17 cellular contexts compared by ENCODE assay signal in genomic region chr1:89919174-89919573, GRCh38.
A peak's percentile ranks its signal among the peaks of the same experiment; 100 is the strongest.
DNase-seq lines count a peak whose midpoint lies in the region; ATAC-seq and TF ChIP-seq lines count a peak whose summit lies in the region.
"Had no signal": no experiment of that assay in that cellular context is flagged by ENCODE, and none has a peak within 500 bp of the region (broad histone marks: within the 10 kb centered on the region; RNA-seq: fewer than 3 reads in every experiment).

No MANE protein-coding gene starts in this region.

- H3K4me1 ChIP-seq in HUES6 (ENCODE audit: control insufficient read depth, insufficient read depth, low read length) (peaks cover 25% of the 10 kb centered on the region), mesendoderm (ENCODE audit: control insufficient read depth, low read depth, low read length) (peaks cover 2% of the 10 kb centered on the region)

- H3K9ac ChIP-seq in HUES6 (ENCODE audit: low read length) (no peak overlapping the region), mesendoderm (ENCODE audit: low read length) (no peak overlapping the region)

- no peak overlapping the region for H3K23ac ChIP-seq in mesendoderm (ENCODE audit: low read length)

- H3K27me3 Mint-ChIP-seq in T-helper 17 cell (no peaks in the 10 kb centered on the region), type B pancreatic cell (no peaks in the 10 kb centered on the region)
- H3K27me3 Mint-ChIP-seq in activated naive CD8-positive, alpha-beta T cell treated with anti-CD3 and anti-CD28 coated beads for 36 hours, result no peaks in the 10 kb centered on the region
- H3K27me3 Mint-ChIP-seq: B cell had no signal

- H3K9me3 Mint-ChIP-seq in type B pancreatic cell, result peaks cover 6% of the 10 kb centered on the region
- H3K9me3 Mint-ChIP-seq in activated naive CD8-positive, alpha-beta T cell treated with anti-CD3 and anti-CD28 coated beads for 36 hours, result peaks cover 7% of the 10 kb centered on the region
- H3K9me3 Mint-ChIP-seq: CD8-positive, alpha-beta T cell had no signal

- H3K4me3 ChIP-seq in HUES6 (ENCODE audit: low read depth, low read length) (no peak overlapping the region), mesendoderm (ENCODE audit: low read length) (no peak overlapping the region)
- H3K4me3 ChIP-seq: SK-N-MC had no signal

- H4K8ac ChIP-seq in mesendoderm (ENCODE audit: low read depth, low read length), result no peak overlapping the region

- H3K4me2 ChIP-seq in mesendoderm (ENCODE audit: low read length), result no peak overlapping the region

- H3K56ac ChIP-seq in mesendoderm (ENCODE audit: low read length), result no peak overlapping the region

- peaks cover 10% of the 10 kb centered on the region for H3K9me3 ChIP-seq in HUES6 (ENCODE audit: control insufficient read depth, insufficient read depth, low read depth, low read length)
- no peaks in the 10 kb centered on the region for H3K9me3 ChIP-seq in T-helper 17 cell (ENCODE audit: control insufficient read depth, low read length, poor library complexity, severe bottlenecking)

- ATAC-seq in T-helper 17 cell (no peak), GM21529 (IDR thresholded peaks at IDR 0.05; ENCODE audit: unreplicated experiment) (no peak)
- ATAC-seq: CD8-positive, alpha-beta T cell; HepG2 had no signal

- peaks cover 19% of the 10 kb centered on the region for H3K4me1 Mint-ChIP-seq in T-helper 17 cell
- peaks cover 16% of the 10 kb centered on the region for H3K4me1 Mint-ChIP-seq in type B pancreatic cell (ENCODE audit: unreplicated experiment)
- H3K4me1 Mint-ChIP-seq in activated naive CD8-positive, alpha-beta T cell treated with anti-CD3 and anti-CD28 coated beads for 36 hours, result peaks cover 13% of the 10 kb centered on the region

- H3K27me3 ChIP-seq in HUES6 (ENCODE audit: control insufficient read depth, insufficient read depth, low read length) (no peaks in the 10 kb centered on the region), mesendoderm (ENCODE audit: insufficient read depth, low read length, poor library complexity) (no peaks in the 10 kb centered on the region)

- no peak for TF ChIP-seq CTCF in type B pancreatic cell (conservative IDR thresholded peaks at IDR 0.05)

- intact Hi-C loops in head of caudate nucleus (cut with DNase I), result no loop called here

- H3K36me3 Mint-ChIP-seq in T-helper 17 cell (ENCODE audit: low read depth) (peaks cover 4% of the 10 kb centered on the region), type B pancreatic cell (peaks cover 21% of the 10 kb centered on the region)
- H3K36me3 Mint-ChIP-seq in activated naive CD8-positive, alpha-beta T cell treated with anti-CD3 and anti-CD28 coated beads for 36 hours, result peaks cover 40% of the 10 kb centered on the region

- H3K79me1 ChIP-seq in mesendoderm (ENCODE audit: low read length), result no peaks in the 10 kb centered on the region

- H3K18ac ChIP-seq in mesendoderm (ENCODE audit: low read length), result peak overlapping the region; percentile 68

- H2BK5ac ChIP-seq in mesendoderm (ENCODE audit: low read length), result no peak overlapping the region

- H3K27ac Mint-ChIP-seq in T-helper 17 cell (peak overlapping the region; percentile 32), type B pancreatic cell (peak overlapping the region; percentile 3)
- no peak overlapping the region for H3K27ac Mint-ChIP-seq in activated naive CD8-positive, alpha-beta T cell treated with anti-CD3 and anti-CD28 coated beads for 36 hours
- H3K27ac Mint-ChIP-seq: B cell; CD8-positive, alpha-beta T cell had no signal

- no peak for DNase-seq in T-helper 17 cell
- DNase-seq in mesendoderm, result no peak
- no peak for DNase-seq in type B pancreatic cell (ENCODE audit: extremely low spot score, unreplicated experiment)
- no peak for DNase-seq in head of caudate nucleus
- no peak for DNase-seq in activated naive CD8-positive, alpha-beta T cell treated with anti-CD3 and anti-CD28 coated beads for 36 hours
- DNase-seq: CD8-positive, alpha-beta T cell; GOT3; MM.1S; NCI-H1105; NCI-H1694; NCI-H510A treated with DMSO at 0.1 percent for 48 hours; Right ventricle myocardium superior had no signal

- H2BK120ac ChIP-seq in mesendoderm (ENCODE audit: low read depth, low read length), result no peak overlapping the region

- no peaks in the 10 kb centered on the region for H3K79me2 ChIP-seq in mesendoderm (ENCODE audit: control insufficient read depth, insufficient read depth, low read length)

- H3K27ac ChIP-seq in HUES6 (ENCODE audit: low read depth, low read length), result 0 out of 2 replicates have a peak overlapping the region, but pooled peaks have one; percentile 26
- H3K27ac ChIP-seq in mesendoderm (ENCODE audit: low read depth, low read length), result no peak overlapping the region
- H3K27ac ChIP-seq: SK-N-MC had no signal

- H3K4me3 Mint-ChIP-seq in T-helper 17 cell, result no peak overlapping the region
- H3K4me3 Mint-ChIP-seq in type B pancreatic cell, result no peak overlapping the region
- no peak overlapping the region for H3K4me3 Mint-ChIP-seq in activated naive CD8-positive, alpha-beta T cell treated with anti-CD3 and anti-CD28 coated beads for 36 hours
- H3K4me3 Mint-ChIP-seq: B cell; CD8-positive, alpha-beta T cell had no signal

- H2BK15ac ChIP-seq in mesendoderm (replicated peaks; ENCODE audit: low read depth), result peak overlapping the region; percentile 36

- no peak overlapping the region for H3K4ac ChIP-seq in mesendoderm (ENCODE audit: low read depth, low read length)

- H4K5ac ChIP-seq in mesendoderm (ENCODE audit: low read length), result no peak overlapping the region

- no peak overlapping the region for H2AK5ac ChIP-seq in mesendoderm (ENCODE audit: low read length)

- peaks cover 7% of the 10 kb centered on the region for H3K36me3 ChIP-seq in HUES6 (ENCODE audit: control insufficient read depth, insufficient read depth, low read length)
- H3K36me3 ChIP-seq in mesendoderm (ENCODE audit: control insufficient read depth, insufficient read depth, low read length), result no peaks in the 10 kb centered on the region
